ENCODE assay signal across 8 cellular contexts in genomic region chr9:98034593-98035546, GRCh38. TPM values are rescaled to one million over a fixed set of nuclear protein-coding genes. Genes with fewer than 3 reads are reported as not detected.
A peak's percentile ranks its signal among the peaks of the same experiment; 100 is the strongest.
DNase-seq lines count a peak whose midpoint lies in the region; ATAC-seq and TF ChIP-seq lines count a peak whose summit lies in the region.

No MANE protein-coding gene starts in this region.

- in situ Hi-C loops in Caki2 (cut with HindIII; ENCODE audit: low pct_unique_long_range_greater_than_20kb, low sequenced_read_pairs), result no loop called here

- no peaks in the 10 kb centered on the region for H3K9me3 ChIP-seq in MM.1S (replicated peaks; ENCODE audit: insufficient read depth, low read length)

- peak; percentile 72 for ATAC-seq in GM21526 (IDR thresholded peaks at IDR 0.05; ENCODE audit: low FRiP score, unreplicated experiment)

- H3K4me2 ChIP-seq in MM.1S (ENCODE audit: low read depth, low read length), result peak overlapping the region; percentile 90

- H3K4me1 ChIP-seq in MM.1S (ENCODE audit: low read length), result no peaks in the 10 kb centered on the region

- H3K79me2 ChIP-seq in MM.1S (ENCODE audit: low read length), result no peaks in the 10 kb centered on the region

- no peaks in the 10 kb centered on the region for H3K9me2 ChIP-seq in MM.1S (replicated peaks; ENCODE audit: insufficient read depth, low read length)

- peak; percentile 89 for TF ChIP-seq CTCF in MM.1S (IDR thresholded peaks at IDR 0.05; ENCODE audit: low read length)

- H3K4me3 ChIP-seq in MM.1S (ENCODE audit: low read length), result peak overlapping the region; percentile 24

- no peaks in the 10 kb centered on the region for H3K36me3 ChIP-seq in MM.1S (replicated peaks; ENCODE audit: insufficient read depth, low read length)

- no peak overlapping the region for H3K9ac ChIP-seq in MM.1S (ENCODE audit: low read length)

- no peak overlapping the region for H3K27ac ChIP-seq in MM.1S (ENCODE audit: low read length)

- peak overlapping the region; percentile 79 for H2AFZ ChIP-seq in MM.1S (ENCODE audit: low read length)

- no peaks in the 10 kb centered on the region for H3F3A ChIP-seq in MM.1S (ENCODE audit: insufficient read depth, low read length)

- DNase-seq in Caki2 (ENCODE audit: low read depth) (peak; percentile 46), MM.1S (peak; percentile 88), T-helper 22 cell (ENCODE audit: low read depth) (peak; percentile 71), astrocyte of the hippocampus (ENCODE audit: low read depth, low spot score) (peak; percentile 75), hippocampal formation (lab: John Stamatoyannopoulos, UW) (peak; percentile 40 to 67), smooth muscle cell of the brain vasculature (ENCODE audit: low read depth, low spot score) (peak; percentile 44), DMS79 treated with DMSO at 0.1 percent for 48 hours (lab: John Stamatoyannopoulos, UW) (no peak)

- no peaks in the 10 kb centered on the region for H4K20me1 ChIP-seq in MM.1S (ENCODE audit: insufficient read depth, low read length)

- no peaks in the 10 kb centered on the region for H3K27me3 ChIP-seq in MM.1S (replicated peaks; ENCODE audit: insufficient read depth, low read length)

RNA-seq across cellular contexts. Expression of gene NANS, which starts 21.7 kb away (rescaled TPM):
- total RNA-seq in Caki2 (2014; rRNA removed; shearing (Covaris generic); ENCODE audit: low replicate concordance), result 60.8 and 98.6 TPM in 2 replicates

RNA-seq across cellular contexts. Expression of gene ANP32B, which starts 51.7 kb away (rescaled TPM):
- total RNA-seq in Caki2 (2014; rRNA removed; shearing (Covaris generic); ENCODE audit: low replicate concordance), result 1.4 and 7.2 TPM in 2 replicates
